ENCODE assay signal across 9 cellular contexts in the genomic region with DNA sequence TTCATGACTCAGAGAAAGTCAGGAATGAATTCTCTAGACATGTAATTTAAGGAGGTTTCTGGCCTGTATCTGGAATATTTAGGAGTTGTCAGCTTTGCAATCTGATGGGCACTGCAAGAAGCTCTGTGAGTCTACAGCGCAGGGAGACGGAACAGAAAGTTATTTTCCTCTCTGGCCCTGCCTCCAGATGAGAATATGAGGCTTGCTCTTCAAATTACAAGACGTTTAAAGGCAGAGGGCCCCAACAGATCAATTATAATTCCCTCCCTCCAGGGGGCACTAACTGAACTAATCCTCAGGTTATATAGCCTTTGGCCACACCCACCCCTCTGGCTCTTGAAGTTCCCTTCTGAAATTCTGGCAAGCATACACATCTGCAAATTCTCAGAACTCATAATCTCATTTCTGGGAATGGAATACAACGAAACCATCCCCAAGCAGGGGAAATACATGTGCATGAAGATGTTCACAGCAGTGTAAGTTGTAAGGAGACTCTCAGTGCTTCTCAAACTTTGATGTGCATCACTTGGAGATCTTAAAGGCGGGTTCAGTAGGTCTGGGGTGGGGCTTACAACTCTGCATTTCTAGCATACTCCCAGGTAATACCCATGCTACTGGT.
DNase-seq lines count a peak whose midpoint lies in the region; ATAC-seq, FAIRE-seq and TF ChIP-seq lines count a peak whose summit lies in the region.
"Had no signal": no experiment of that assay in that cellular context is flagged by ENCODE, and none has a peak within 500 bp of the region (broad histone marks: within the 10 kb centered on the region; RNA-seq: fewer than 3 reads in every experiment).

No MANE protein-coding gene starts in this region.

- WGBS in pancreas, 2 donors = 52 to 64% methylated on average over 5 of the region's 5 CpGs

- TF ChIP-seq CTCF in GM06990 (IDR thresholded peaks at IDR 0.05; ENCODE audit: insufficient read depth, low read length, poor library complexity, severe bottlenecking) = peak; percentile 50
- TF ChIP-seq CTCF in endothelial cell of umbilical vein (IDR thresholded peaks at IDR 0.05; ENCODE audit: extremely low read depth in 1 of 2, insufficient read depth in 1 of 2, low read depth in 1 of 2, low read length in 2 of 2) = peak; percentile 32 to 36
- TF ChIP-seq CTCF in pancreas (IDR thresholded peaks at IDR 0.05) = no peak

- H3K4me1 ChIP-seq in endothelial cell of umbilical vein (ENCODE audit: control insufficient read depth, extremely low read depth, insufficient read depth, low read length) (peaks cover 23% of the 10 kb centered on the region), pancreas (no peaks in the 10 kb centered on the region)

- H3K9me3 ChIP-seq in endothelial cell of umbilical vein (replicated peaks; ENCODE audit: control insufficient read depth, insufficient read depth, low read length) (no peaks in the 10 kb centered on the region), pancreas (no peaks in the 10 kb centered on the region)

- no peak overlapping the region for H3K9ac ChIP-seq in endothelial cell of umbilical vein (replicated peaks; ENCODE audit: extremely low read depth, insufficient read depth, low read length)

- H3K4me2 ChIP-seq in endothelial cell of umbilical vein (ENCODE audit: insufficient read depth, low read length) = no peak overlapping the region

- H3K9me1 ChIP-seq in endothelial cell of umbilical vein (replicated peaks; ENCODE audit: control insufficient read depth, extremely low read depth, insufficient read depth, low read length) = no peaks in the 10 kb centered on the region

- CTCF ChIA-PET in endothelial cell of umbilical vein (lab: Charles Lee) = interaction anchor here (1.3 to 2.4 kb wide), 3 partner anchors 12 to 407 kb away, joined by 3 to 7 read pairs (median 6); no protein-coding TSS in a partner anchor

- POLR2A ChIA-PET in endothelial cell of umbilical vein (lab: Charles Lee) = no interaction called here

- no peak overlapping the region for H3K4me3 ChIP-seq in GM06990 (replicated peaks; ENCODE audit: low read depth, low read length)
- H3K4me3 ChIP-seq in endothelial cell of umbilical vein (replicated peaks in 1 of 3; ENCODE audit: insufficient read depth in 1 of 3, low read depth in 1 of 3, low read length in 3 of 3) = no peak overlapping the region
- no peak overlapping the region for H3K4me3 ChIP-seq in pancreas

- H4K20me1 ChIP-seq in endothelial cell of umbilical vein (replicated peaks; ENCODE audit: control insufficient read depth, extremely low read depth, insufficient read depth, low read length) = no peaks in the 10 kb centered on the region

- FAIRE-seq in endothelial cell of umbilical vein (lab: Jason Lieb, UNC) = no peak
- no peak for FAIRE-seq in pancreas (lab: Jason Lieb, UNC)

- no peak for TF ChIP-seq POLR2A in endothelial cell of umbilical vein (IDR thresholded peaks at IDR 0.05; ENCODE audit: low read depth, low read length)

- H3K27me3 ChIP-seq in GM06990 (replicated peaks; ENCODE audit: control insufficient read depth, insufficient read depth, low read length) = no peaks in the 10 kb centered on the region
- H3K27me3 ChIP-seq in endothelial cell of umbilical vein (ENCODE audit: control insufficient read depth in 2 of 2, insufficient read depth in 2 of 2, low read length in 2 of 2) = no peaks in the 10 kb centered on the region
- no peaks in the 10 kb centered on the region for H3K27me3 ChIP-seq in pancreas

- H3K79me2 ChIP-seq in endothelial cell of umbilical vein (ENCODE audit: control insufficient read depth, insufficient read depth, low read length) = no peaks in the 10 kb centered on the region

- DNase-seq in GM06990 (ENCODE audit: extremely low read depth, insufficient read length) = no peak
- DNase-seq in LHCN-M2 (ENCODE audit: low read depth) = peak; percentile 61
- peak; percentile 68 for DNase-seq in activated CD4-positive, alpha-beta T cell treated with anti-CD3 and anti-CD28 coated beads for 48 hours
- peak; percentile 36 for DNase-seq in endothelial cell of umbilical vein (ENCODE audit: low read depth, low spot score)
- peak in 3 of 6 donors; percentile 11 to 37 (median 25) for DNase-seq in pancreas
- DNase-seq in DMS79 treated with DMSO at 0.1 percent for 48 hours (lab: John Stamatoyannopoulos, UW) = no peak
- no peak for DNase-seq in T-helper 9 cell

- intact Hi-C loops in endothelial cell of umbilical vein (cut with micrococcal nuclease) = loop anchor here (2.0 kb wide), 1 partner anchor 406 kb away; no protein-coding TSS in a partner anchor
- intact Hi-C loops in pancreas (cut with DNase I) = no loop called here

- H2AFZ ChIP-seq in endothelial cell of umbilical vein (ENCODE audit: low read depth, low read length) = peak overlapping the region; percentile 31

- ATAC-seq in GM21717 (IDR thresholded peaks at IDR 0.05; ENCODE audit: unreplicated experiment) (peak; percentile 75), pancreas (peak in 3 of 4 donors; percentile 54 to 79 (median 67))

- H3K27ac ChIP-seq in endothelial cell of umbilical vein (ENCODE audit: insufficient read depth, low read depth, low read length) (no peak overlapping the region), pancreas (no peak overlapping the region)
- H3K27ac ChIP-seq: epithelial cell of prostate had no signal

- H3K36me3 ChIP-seq in GM06990 (ENCODE audit: control insufficient read depth, insufficient read depth, low read length) (no peaks in the 10 kb centered on the region), endothelial cell of umbilical vein (ENCODE audit: control insufficient read depth in 2 of 2, extremely low read depth in 1 of 2, insufficient read depth in 2 of 2, low read length in 2 of 2) (no peaks in the 10 kb centered on the region), pancreas (no peaks in the 10 kb centered on the region)

- BruUV-seq in endothelial cell of umbilical vein (replicated peaks; lab: Mats Ljungman, UMichigan) = no TSS peak

- dilution Hi-C loops in endothelial cell of umbilical vein (cut with MboI; ENCODE audit: extremely low pct_ligation_motif_present, low sequenced_read_pairs) = no loop called here

TF ChIP-seq in endothelial cell of umbilical vein, 7 proteins besides CTCF, POLR2A, EP300 and RAD21:
- TF ChIP-seq MAX (IDR thresholded peaks at IDR 0.05; ENCODE audit: insufficient read depth, insufficient read length) (no peak), JUN (IDR thresholded peaks at IDR 0.05; ENCODE audit: borderline replicate concordance, insufficient read depth, insufficient read length, low read depth) (no peak), GATA2 (IDR thresholded peaks at IDR 0.05; ENCODE audit: insufficient read depth, insufficient read length, low read depth, low read length) (no peak), POLR2AphosphoS5 (IDR thresholded peaks at IDR 0.05; ENCODE audit: insufficient read depth, low read depth, low read length) (no peak), FOS (IDR thresholded peaks at IDR 0.05; ENCODE audit: borderline replicate concordance, insufficient read depth, low read length) (no peak), MYC (IDR thresholded peaks at IDR 0.05; ENCODE audit: low read depth, low read length) (no peak), EZH2 (IDR thresholded peaks at IDR 0.05; ENCODE audit: borderline replicate concordance, low read depth, low read length, severe bottlenecking) (no peak)
TF ChIP-seq in endothelial cell of umbilical vein: peak in this region for 0.

Comparison
In these comparisons a context has a peak if more than half of its experiments do, and no peak if none do; other contexts are left out.
1. DNase-seq: peak in LHCN-M2 (single experiment), activated CD4-positive, alpha-beta T cell treated with anti-CD3 and anti-CD28 coated beads for 48 hours (single experiment) and endothelial cell of umbilical vein (single experiment); none in GM06990 (single experiment), DMS79 treated with DMSO at 0.1 percent for 48 hours (single experiment) and T-helper 9 cell (single experiment).
2. CTCF ChIP-seq: peak in GM06990 (single experiment) and endothelial cell of umbilical vein (2 of 2); none in pancreas (0 of 4).